ENCODE assay signal across 11 cellular contexts in genomic region chr18:21053127-21053526, GRCh38. TPM values are rescaled to one million over a fixed set of nuclear protein-coding genes. Genes with fewer than 3 reads are reported as not detected.
DNase-seq lines count a peak whose midpoint lies in the region; ATAC-seq and TF ChIP-seq lines count a peak whose summit lies in the region.
"Had no signal": no experiment of that assay in that cellular context is flagged by ENCODE, and none has a peak within 500 bp of the region (broad histone marks: within the 10 kb centered on the region; RNA-seq: fewer than 3 reads in every experiment).

No MANE protein-coding gene starts in this region.

- ATAC-seq in left lung (peak; percentile 80), upper lobe of left lung (ENCODE audit: low FRiP score in 2 of 2) (peak; percentile 69 to 89), GM19455 (IDR thresholded peaks at IDR 0.05; ENCODE audit: unreplicated experiment) (no peak)

- no peaks in the 10 kb centered on the region for H3K27me3 Mint-ChIP-seq in MCF 10A (ENCODE audit: insufficient read depth, unreplicated experiment)
- H3K27me3 Mint-ChIP-seq in activated CD4-positive, alpha-beta memory T cell treated with anti-CD3 and anti-CD28 coated beads for 36 hours = no peaks in the 10 kb centered on the region

- H3K27ac ChIP-seq in breast epithelium = no peak overlapping the region
- peak overlapping the region in 1 of 2 donors; percentile 8 for H3K27ac ChIP-seq in left lung
- peak overlapping the region in 1 of 4 donors; percentile 10 for H3K27ac ChIP-seq in upper lobe of left lung
- H3K27ac ChIP-seq: testis had no signal

- peak in 1 of 4 donors; percentile 7 for TF ChIP-seq EP300 in upper lobe of left lung (IDR thresholded peaks at IDR 0.05)

- TF ChIP-seq POLR2A in breast epithelium (IDR thresholded peaks at IDR 0.05) (no peak), upper lobe of left lung (IDR thresholded peaks at IDR 0.05) (no peak)

- H3K36me3 Mint-ChIP-seq in MCF 10A (ENCODE audit: insufficient read depth, unreplicated experiment) = no peaks in the 10 kb centered on the region
- H3K36me3 Mint-ChIP-seq in activated CD4-positive, alpha-beta memory T cell treated with anti-CD3 and anti-CD28 coated beads for 36 hours = peaks cover under 1% of the 10 kb centered on the region

- H3K4me3 ChIP-seq in breast epithelium = no peak overlapping the region
- no peak overlapping the region for H3K4me3 ChIP-seq in left lung
- H3K4me3 ChIP-seq in upper lobe of left lung = no peak overlapping the region
- H3K4me3 ChIP-seq: testis had no signal

- H3K27me3 ChIP-seq in breast epithelium (no peaks in the 10 kb centered on the region), left lung (no peaks in the 10 kb centered on the region), upper lobe of left lung (no peaks in the 10 kb centered on the region)
- H3K27me3 ChIP-seq: testis had no signal

- CTCF ChIA-PET in MCF 10A (lab: Yijun Ruan, JAX) = interaction anchor here (1.1 to 2.3 kb wide), 3 partner anchors 24 to 126 kb away, joined by 3 to 7 read pairs (median 5); no protein-coding TSS in a partner anchor
- CTCF ChIA-PET in activated CD4-positive, alpha-beta memory T cell treated with anti-CD3 and anti-CD28 coated beads for 36 hours (lab: Charles Lee) = no interaction called here

- peaks cover 23% of the 10 kb centered on the region for H3K4me1 Mint-ChIP-seq in MCF 10A (ENCODE audit: insufficient read depth, unreplicated experiment)
- H3K4me1 Mint-ChIP-seq in activated CD4-positive, alpha-beta memory T cell treated with anti-CD3 and anti-CD28 coated beads for 36 hours (ENCODE audit: low read depth) = peaks cover 36% of the 10 kb centered on the region

- no peak overlapping the region for H3K4me3 Mint-ChIP-seq in MCF 10A (ENCODE audit: unreplicated experiment)
- H3K4me3 Mint-ChIP-seq in activated CD4-positive, alpha-beta memory T cell treated with anti-CD3 and anti-CD28 coated beads for 36 hours = no peak overlapping the region

- no peaks in the 10 kb centered on the region for H3K9me3 Mint-ChIP-seq in MCF 10A (ENCODE audit: unreplicated experiment)
- H3K9me3 Mint-ChIP-seq in activated CD4-positive, alpha-beta memory T cell treated with anti-CD3 and anti-CD28 coated beads for 36 hours = no peaks in the 10 kb centered on the region

- H3K36me3 ChIP-seq in breast epithelium (no peaks in the 10 kb centered on the region), left lung (no peaks in the 10 kb centered on the region), upper lobe of left lung (no peaks in the 10 kb centered on the region)

- H3K9me3 ChIP-seq in breast epithelium = no peaks in the 10 kb centered on the region
- no peaks in the 10 kb centered on the region for H3K9me3 ChIP-seq in left lung
- no peaks in the 10 kb centered on the region for H3K9me3 ChIP-seq in upper lobe of left lung
- H3K9me3 ChIP-seq: testis had no signal

- POLR2A ChIA-PET in MCF 10A (lab: Yijun Ruan, JAX) = interaction anchor here (0.5 to 3.6 kb wide), 11 partner anchors 9 to 1442 kb away, joined by 3 to 22 read pairs (median 3); partner anchors contain the start of gene ROCK1
- POLR2A ChIA-PET in activated CD4-positive, alpha-beta memory T cell treated with anti-CD3 and anti-CD28 coated beads for 36 hours (lab: Charles Lee) = interaction anchor here (0.9 kb wide), 1 partner anchor 59 kb away, joined by 3 read pairs; the partner anchor contains the start of gene ROCK1

- DNase-seq in MCF 10A (ENCODE audit: unreplicated experiment) (peak; percentile 62), breast epithelium (ENCODE audit: low spot score in 2 of 2) (no peak), dedifferentiated amniotic fluid mesenchymal stem cell (ENCODE audit: extremely low spot score) (peak; percentile 84), left lung (no peak), upper lobe of left lung (no peak)
- DNase-seq in activated CD4-positive, alpha-beta memory T cell treated with anti-CD3 and anti-CD28 coated beads for 36 hours = no peak
- no peak for DNase-seq in NK-92 treated with Interleukin-12 subunit alpha and Interleukin-12 subunit beta, amount 100 ng/mL, for 24 hours (lab: John Stamatoyannopoulos, UW)
- DNase-seq: mesendoderm, NCI-H1930, testis had no signal

- intact Hi-C loops in MCF 10A (cut with micrococcal nuclease) = loop anchor here (1.0 kb wide), 1 partner anchor 57 kb away; no protein-coding TSS in a partner anchor
- intact Hi-C loops in breast epithelium (cut with DNase I; ENCODE audit: low total_unique reads) = no loop called here
- intact Hi-C loops in left lung (cut with DNase I) = no loop called here
- intact Hi-C loops in activated CD4-positive, alpha-beta memory T cell treated with anti-CD3 and anti-CD28 coated beads for 36 hours (cut with micrococcal nuclease) = no loop called here

- peak overlapping the region; percentile 39 for H3K27ac Mint-ChIP-seq in MCF 10A (ENCODE audit: low read depth, unreplicated experiment)
- no peak overlapping the region for H3K27ac Mint-ChIP-seq in activated CD4-positive, alpha-beta memory T cell treated with anti-CD3 and anti-CD28 coated beads for 36 hours

- BruUV-seq in MCF 10A (replicated peaks; lab: Mats Ljungman, UMichigan) = no TSS peak

- H3K4me1 ChIP-seq in breast epithelium (peaks cover 0 to 7% of the 10 kb centered on the region in 2 donors), left lung (peaks cover 0 to 39% of the 10 kb centered on the region in 2 donors), upper lobe of left lung (peaks cover 17 to 37% (median 27%) of the 10 kb centered on the region in 4 donors)

- TF ChIP-seq CTCF in MCF 10A (IDR thresholded peaks at IDR 0.05; ENCODE audit: unreplicated experiment) (no peak), breast epithelium (IDR thresholded peaks at IDR 0.05) (no peak), left lung (IDR thresholded peaks at IDR 0.05) (no peak), upper lobe of left lung (IDR thresholded peaks at IDR 0.05) (no peak)

RNA-seq across cellular contexts. Expression of gene ROCK1, which starts 58.5 kb away (rescaled TPM):
- total RNA-seq in MCF 10A (2022) (44.6 and 47.9 TPM in 2 replicates), breast epithelium (10 to 100 TPM; 79.3 to 99.2 (median 86.6) TPM), left lung (10 to 100 TPM; 50.2 to 62.1 TPM), upper lobe of left lung (100 to 1,000 TPM in 2 of 6 donors, 10 to 100 TPM in 4; 49.4 to 134 (median 75.9) TPM)
- total RNA-seq in activated CD4-positive, alpha-beta memory T cell treated with anti-CD3 and anti-CD28 coated beads for 36 hours = 10 to 100 TPM; 54.9 to 59.4 TPM

Comparison
In these comparisons a context has a peak if more than half of its experiments do, and no peak if none do; other contexts are left out.
1. DNase-seq: peak in MCF 10A (single experiment) and dedifferentiated amniotic fluid mesenchymal stem cell (single experiment); none in breast epithelium (0 of 2), left lung (0 of 2), upper lobe of left lung (0 of 2), activated CD4-positive, alpha-beta memory T cell treated with anti-CD3 and anti-CD28 coated beads for 36 hours (single experiment) and NK-92 treated with Interleukin-12 subunit alpha and Interleukin-12 subunit beta, amount 100 ng/mL, for 24 hours (single experiment).